In the genomic region with DNA sequence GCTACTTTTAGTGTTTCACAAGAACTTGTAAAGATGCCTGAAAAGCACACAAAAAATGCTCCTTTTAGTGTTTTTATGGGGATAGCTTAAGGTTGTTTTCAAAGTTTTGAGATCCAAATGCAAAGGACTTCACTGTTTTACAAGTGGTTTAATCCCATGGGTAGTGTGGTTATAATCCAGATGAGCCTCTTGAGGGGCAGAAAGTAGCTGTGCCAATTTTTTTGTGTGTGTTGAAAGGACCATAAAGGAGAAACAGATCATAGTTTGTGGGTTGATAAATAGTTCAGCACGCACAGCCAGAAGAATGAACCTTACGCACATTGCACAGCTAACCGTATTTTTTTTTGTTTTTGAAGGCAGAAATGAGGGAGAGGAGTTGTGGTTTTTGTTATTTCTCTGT, we compare ENCODE assay signal across 30 cellular contexts.
DNase-seq lines count a peak whose midpoint lies in the region; ATAC-seq and TF ChIP-seq lines count a peak whose summit lies in the region.
"Had no signal": no experiment of that assay in that cellular context is flagged by ENCODE, and none has a peak within 500 bp of the region (broad histone marks: within the 10 kb centered on the region; RNA-seq: fewer than 3 reads in every experiment).

No MANE protein-coding gene starts in this region.

- POLR2A ChIA-PET in CD4-positive, alpha-beta T cell (lab: Charles Lee), result no interaction called here

- no peak overlapping the region for H3K9ac ChIP-seq in adipocyte (ENCODE audit: low read length)

- no peaks in the 10 kb centered on the region for H3K27me3 ChIP-seq in adipocyte (replicated peaks; ENCODE audit: control insufficient read depth, insufficient read depth, low read length)
- no peaks in the 10 kb centered on the region for H3K27me3 ChIP-seq in CD4-positive, alpha-beta T cell (ENCODE audit: control insufficient read depth, insufficient read depth, low read length)
- H3K27me3 ChIP-seq: adrenal gland, BE2C, breast epithelium, gastroesophageal sphincter, neutrophil, uterus had no signal

- peaks cover 36% of the 10 kb centered on the region for H3K4me1 ChIP-seq in adipocyte (ENCODE audit: control insufficient read depth, insufficient read depth, low read length)
- H3K4me1 ChIP-seq: adrenal gland, BE2C, breast epithelium, gastroesophageal sphincter, prostate gland, uterus had no signal

- ATAC-seq in HG02885 (IDR thresholded peaks at IDR 0.05; ENCODE audit: poor library complexity, unreplicated experiment), result no peak
- no peak for ATAC-seq in CD4-positive, alpha-beta T cell (ENCODE audit: poor library complexity)
- ATAC-seq: gastroesophageal sphincter, GM12878, left lobe of liver had no signal

- no peak overlapping the region for H3K27ac Mint-ChIP-seq in nephron progenitor cell
- no peak overlapping the region for H3K27ac Mint-ChIP-seq in CD4-positive, alpha-beta T cell
- H3K27ac Mint-ChIP-seq: stimulated activated naive CD8-positive, alpha-beta T cell treated with anti-CD3 and anti-CD28 coated beads, Interleukin-15, Interleukin-2, amounts not matched to agents 100 ng/mL and 50 ng/mL, for 24 hours had no signal

- H3K9me3 ChIP-seq in adipocyte (ENCODE audit: control insufficient read depth, low read length), result no peaks in the 10 kb centered on the region
- no peaks in the 10 kb centered on the region for H3K9me3 ChIP-seq in CD4-positive, alpha-beta T cell (ENCODE audit: control insufficient read depth, low read length)
- H3K9me3 ChIP-seq: adrenal gland, BE2C, breast epithelium, Caco-2, gastroesophageal sphincter, neutrophil, prostate gland, uterus had no signal

- no peak overlapping the region for H3K27ac ChIP-seq in CD4-positive, alpha-beta T cell (ENCODE audit: low read depth, low read length)
- H3K27ac ChIP-seq: adrenal gland, breast epithelium, gastroesophageal sphincter, neutrophil, prostate gland, RWPE1, uterus had no signal

- peaks cover 14% of the 10 kb centered on the region for H3K9me3 Mint-ChIP-seq in nephron progenitor cell
- H3K9me3 Mint-ChIP-seq in CD4-positive, alpha-beta T cell, result no peaks in the 10 kb centered on the region
- H3K9me3 Mint-ChIP-seq: stimulated activated naive CD8-positive, alpha-beta T cell treated with anti-CD3 and anti-CD28 coated beads, Interleukin-15, Interleukin-2, amounts not matched to agents 100 ng/mL and 50 ng/mL, for 24 hours had no signal

- H3K36me3 ChIP-seq in adipocyte (ENCODE audit: control insufficient read depth, insufficient read depth, low read length, severe bottlenecking), result no peaks in the 10 kb centered on the region
- H3K36me3 ChIP-seq: adrenal gland, BE2C, breast epithelium, gastroesophageal sphincter, neutrophil, prostate gland, uterus had no signal

- peak overlapping the region; percentile 22 for H3K4me3 ChIP-seq in adipocyte (ENCODE audit: low read length)
- no peak overlapping the region for H3K4me3 ChIP-seq in fibroblast of villous mesenchyme (ENCODE audit: low read depth, low read length)
- H3K4me3 ChIP-seq: adrenal gland, breast epithelium, gastroesophageal sphincter, GM12878, prostate gland, uterus had no signal

- H3K27me3 Mint-ChIP-seq in nephron progenitor cell (ENCODE audit: low read depth, poor library complexity), result no peaks in the 10 kb centered on the region
- H3K27me3 Mint-ChIP-seq in CD4-positive, alpha-beta T cell, result no peaks in the 10 kb centered on the region
- H3K27me3 Mint-ChIP-seq: stimulated activated naive CD8-positive, alpha-beta T cell treated with anti-CD3 and anti-CD28 coated beads, Interleukin-15, Interleukin-2, amounts not matched to agents 100 ng/mL and 50 ng/mL, for 24 hours had no signal

- H3K4me1 Mint-ChIP-seq in nephron progenitor cell, result no peaks in the 10 kb centered on the region
- no peaks in the 10 kb centered on the region for H3K4me1 Mint-ChIP-seq in CD4-positive, alpha-beta T cell (ENCODE audit: low read depth)

- DNase-seq in GM03348 (ENCODE audit: low spot score), result peak; percentile 75
- no peak for DNase-seq in adipocyte (ENCODE audit: low read depth)
- peak; percentile 94 for DNase-seq in fibroblast of villous mesenchyme (ENCODE audit: low read depth)
- no peak for DNase-seq in nephron progenitor cell
- no peak for DNase-seq in NCI-H1694 (lab: John Stamatoyannopoulos, UW)
- no peak for DNase-seq in CD4-positive, alpha-beta T cell
- DNase-seq: activated CD4-positive, alpha-beta T cell treated with anti-CD3 and anti-CD28 coated beads, Interleukin-2, amount 50 U/mL, for 48 hours; activated CD4-positive, CD25-positive, alpha-beta regulatory T cell; activated naive CD4-positive, alpha-beta T cell treated with Interleukin-2 at 50 U/mL for 16 hours; adrenal gland; BE2C; Caco-2; DND-41; IMR-90; mesendoderm; NCI-H1105; NCI-H2029 treated with DMSO at 0.1 percent for 48 hours; NCI-H345; NCI-H748 treated with DMSO at 0.1 percent for 48 hours; T-helper 1 cell; uterus had no signal

- H3K4me3 Mint-ChIP-seq in nephron progenitor cell, result no peak overlapping the region
- H3K4me3 Mint-ChIP-seq in CD4-positive, alpha-beta T cell, result no peak overlapping the region
- H3K4me3 Mint-ChIP-seq: stimulated activated naive CD8-positive, alpha-beta T cell treated with anti-CD3 and anti-CD28 coated beads, Interleukin-15, Interleukin-2, amounts not matched to agents 100 ng/mL and 50 ng/mL, for 24 hours had no signal

- intact Hi-C loops in CD4-positive, alpha-beta T cell (cut with DNase I, micrococcal nuclease), result no loop called here

- CTCF ChIA-PET in CD4-positive, alpha-beta T cell (lab: Charles Lee), result no interaction called here

- H3K36me3 Mint-ChIP-seq in nephron progenitor cell (ENCODE audit: low read depth), result peaks cover 6% of the 10 kb centered on the region
- H3K36me3 Mint-ChIP-seq in CD4-positive, alpha-beta T cell (ENCODE audit: low read depth), result no peaks in the 10 kb centered on the region

- TF ChIP-seq CTCF in fibroblast of villous mesenchyme (IDR thresholded peaks at IDR 0.05; ENCODE audit: insufficient read depth, low read depth, low read length) (no peak), nephron progenitor cell (IDR thresholded peaks at IDR 0.05) (no peak)
- no peak for TF ChIP-seq CTCF in CD4-positive, alpha-beta T cell (IDR thresholded peaks at IDR 0.05)

Comparison
In these comparisons a context has a peak if more than half of its experiments do, and no peak if none do; other contexts are left out.
1. DNase-seq: peak in GM03348 (single experiment) and fibroblast of villous mesenchyme (single experiment); none in adipocyte (single experiment), nephron progenitor cell (single experiment), NCI-H1694 (single experiment) and CD4-positive, alpha-beta T cell (0 of 10).